8 cellular contexts compared by ENCODE assay signal in the genomic region with DNA sequence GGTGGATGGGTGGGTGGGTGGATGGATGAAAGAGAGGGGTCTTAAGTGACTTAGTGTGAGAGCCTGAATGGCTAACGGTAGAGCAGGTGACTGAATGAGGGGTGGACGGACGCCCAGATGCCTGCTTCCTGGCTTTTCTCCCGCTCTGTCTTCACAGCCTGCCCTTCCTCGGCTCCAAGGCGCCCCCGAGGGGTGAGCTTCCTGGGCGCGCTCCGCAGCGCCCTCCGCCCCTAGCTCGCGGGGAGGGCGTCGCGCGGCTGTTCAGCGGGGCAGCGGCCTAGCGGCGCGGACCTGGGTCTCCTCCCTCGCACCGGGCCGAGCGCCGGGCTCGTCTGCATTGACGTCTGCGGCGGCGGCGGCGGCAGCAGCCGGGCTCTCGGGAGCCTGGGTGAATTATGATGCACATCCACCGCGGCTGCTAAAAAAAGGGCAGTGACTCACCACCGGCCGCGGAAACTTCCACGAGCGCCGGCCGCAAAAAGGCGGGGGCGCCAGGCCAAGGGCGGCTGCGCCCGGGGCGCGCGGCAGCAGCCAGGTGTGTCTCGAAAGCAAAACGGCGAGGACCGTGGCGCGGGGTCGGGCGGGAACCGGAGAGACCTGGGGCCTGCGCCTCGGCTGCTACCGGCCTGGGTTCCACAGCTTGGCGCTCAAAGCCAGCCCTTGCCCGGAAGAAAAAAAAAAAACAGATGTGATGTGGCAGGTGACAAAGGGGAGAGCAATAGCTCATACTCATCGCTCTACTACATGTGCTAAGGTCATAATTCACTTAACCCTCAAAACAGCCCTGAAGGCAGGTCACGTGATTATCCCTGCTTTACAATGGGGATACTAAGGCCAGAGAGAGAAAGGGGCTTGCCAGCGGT.
DNase-seq lines count a peak whose midpoint lies in the region; ATAC-seq, FAIRE-seq and TF ChIP-seq lines count a peak whose summit lies in the region.

No MANE protein-coding gene starts in this region.

- ATAC-seq in GM21360 (IDR thresholded peaks at IDR 0.05; ENCODE audit: unreplicated experiment) (peak; percentile 92), left cardiac atrium (peak; percentile 96 to 99), upper lobe of right lung (peak; percentile 90)

- DNase-seq in D721Med (ENCODE audit: insufficient read length, low spot score) (peak; percentile 35), HPDE6-E6E7 (ENCODE audit: extremely low spot score) (peak; percentile 83), SW 1271 (lab: John Stamatoyannopoulos, UW) (peak; percentile 40 to 69), amniotic stem cell (lab: John Stamatoyannopoulos, UW) (peak; percentile 83), left cardiac atrium (peak; percentile 90), prostate gland (ENCODE audit: low spot score) (peak; percentile 20), upper lobe of right lung (peak; percentile 86)

- intact Hi-C loops in left cardiac atrium (cut with DNase I), result no loop called here
- intact Hi-C loops in prostate gland (cut with DNase I), result no loop called here
- intact Hi-C loops in upper lobe of right lung (cut with DNase I), result no loop called here

- H3K4me1 ChIP-seq in prostate gland (replicated peaks) (no peaks in the 10 kb centered on the region), upper lobe of right lung (no peaks in the 10 kb centered on the region)

- TF ChIP-seq POLR2A in prostate gland (IDR thresholded peaks at IDR 0.05), result no peak

- TF ChIP-seq CTCF in D721Med (IDR thresholded peaks at IDR 0.05; ENCODE audit: insufficient read depth, missing control alignments) (peak; percentile 49), prostate gland (IDR thresholded peaks at IDR 0.05) (peak in 1 of 4 experiments; percentile 11), upper lobe of right lung (IDR thresholded peaks at IDR 0.05) (peak; percentile 14)

- H3K9me3 ChIP-seq in prostate gland (no peaks in the 10 kb centered on the region), upper lobe of right lung (no peaks in the 10 kb centered on the region)

- H3K27ac ChIP-seq in prostate gland (peak overlapping the region; percentile 27 to 40), upper lobe of right lung (no peak overlapping the region)

- FAIRE-seq in D721Med (lab: Jason Lieb, UNC), result no peak

- H3K4me3 ChIP-seq in prostate gland (peak overlapping the region; percentile 20 to 27), upper lobe of right lung (peak overlapping the region; percentile 42)

- 3% methylated on average over 66 of the region's 71 CpGs for WGBS in prostate gland

- H3K27me3 ChIP-seq in prostate gland (replicated peaks; ENCODE audit: insufficient read depth) (peaks cover 3% of the 10 kb centered on the region), upper lobe of right lung (peaks cover 9% of the 10 kb centered on the region)

- H3K36me3 ChIP-seq in prostate gland (no peaks in the 10 kb centered on the region), upper lobe of right lung (no peaks in the 10 kb centered on the region)

Comparison
In these comparisons a context has a peak if more than half of its experiments do, and no peak if none do; other contexts are left out.
1. DNase-seq: peak in every context shown above with its lines; median percentile 90 in left cardiac atrium; 86 in upper lobe of right lung; 83 in HPDE6-E6E7; 83 in amniotic stem cell; 54 in SW 1271; 35 in D721Med; 20 in prostate gland.